8 cellular contexts compared by ENCODE assay signal in genomic region chr3:50345586-50345985, GRCh38. TPM values are rescaled to one million over a fixed set of nuclear protein-coding genes. Genes with fewer than 3 reads are reported as not detected.
DNase-seq lines count a peak whose midpoint lies in the region; ATAC-seq and TF ChIP-seq lines count a peak whose summit lies in the region.

TSS of gene ZMYND10 (minus strand) at chr3:50345732. CDS start at chr3:50345579, 153 bp downstream.

- no peak for ATAC-seq in HG03520 (IDR thresholded peaks at IDR 0.05; ENCODE audit: unreplicated experiment)
- no peak for ATAC-seq in GM18909 (IDR thresholded peaks at IDR 0.05; ENCODE audit: poor library complexity, unreplicated experiment)

- no peaks in the 10 kb centered on the region for H3K9me3 ChIP-seq in adrenal gland (replicated peaks in 1 of 3)
- no peaks in the 10 kb centered on the region for H3K9me3 ChIP-seq in hepatocyte (ENCODE audit: low read depth)
- H3K9me3 ChIP-seq in skeletal muscle tissue (ENCODE audit: control insufficient read depth in 3 of 3, low read length in 3 of 3), result no peaks in the 10 kb centered on the region

- H3K36me3 ChIP-seq in adrenal gland (replicated peaks in 1 of 2), result peaks cover 0 to 16% of the 10 kb centered on the region in 2 donors
- no peaks in the 10 kb centered on the region for H3K36me3 ChIP-seq in hepatocyte (replicated peaks; ENCODE audit: insufficient read depth, low read depth)
- H3K36me3 ChIP-seq in skeletal muscle tissue (ENCODE audit: control insufficient read depth in 3 of 3, insufficient read depth in 3 of 3, low read length in 3 of 3), result peaks cover 20 to 21% (median 20%) of the 10 kb centered on the region in 3 donors

- no peak for TF ChIP-seq POLR2A in adrenal gland (IDR thresholded peaks at IDR 0.05)

- peak within 1 kb of the TSS; percentile 33 to 54 (median 50) for H3K9ac ChIP-seq in skeletal muscle tissue (ENCODE audit: low read depth in 1 of 3, low read length in 3 of 3)

- H3K27ac ChIP-seq in adrenal gland (no peak within 1 kb of the TSS), hepatocyte (no peak within 1 kb of the TSS), skeletal muscle tissue (ENCODE audit: low read depth, low read length) (no peak within 1 kb of the TSS)

- H3K9me2 ChIP-seq in hepatocyte (replicated peaks; ENCODE audit: insufficient read depth), result no peaks in the 10 kb centered on the region

- H4K20me1 ChIP-seq in hepatocyte (ENCODE audit: insufficient read depth, poor library complexity, severe bottlenecking), result no peaks in the 10 kb centered on the region

- H3K4me2 ChIP-seq in hepatocyte, result peak within 1 kb of the TSS; percentile 98

- peak within 1 kb of the TSS; percentile 74 for H2AFZ ChIP-seq in hepatocyte

- intact Hi-C loops in adrenal gland (cut with DNase I), result loop anchor here in 1 of 2 donors (5.0 kb wide), 1 partner anchor 197 kb away; no protein-coding TSS in a partner anchor

- TF ChIP-seq CTCF in adrenal gland (IDR thresholded peaks at IDR 0.05) (no peak), hepatocyte (IDR thresholded peaks at IDR 0.05; ENCODE audit: poor library complexity) (no peak)

- peak; percentile 43 for DNase-seq in DMS79 treated with DMSO at 0.1 percent for 48 hours (lab: John Stamatoyannopoulos, UW)
- DNase-seq in DMS79 (lab: John Stamatoyannopoulos, UW), result no peak
- peak; percentile 69 for DNase-seq in T follicular helper cell (ENCODE audit: low read depth)
- DNase-seq in adrenal gland, result peak; percentile 51 to 78 (median 64)
- DNase-seq in hepatocyte (ENCODE audit: low spot score), result peak; percentile 66

- peaks cover 17 to 23% of the 10 kb centered on the region in 2 donors for H3K4me1 ChIP-seq in adrenal gland (replicated peaks in 1 of 2)
- peaks cover 24% of the 10 kb centered on the region for H3K4me1 ChIP-seq in hepatocyte (ENCODE audit: insufficient read depth)
- H3K4me1 ChIP-seq in skeletal muscle tissue (ENCODE audit: control insufficient read depth in 3 of 3, insufficient read depth in 3 of 3, low read length in 3 of 3), result peaks cover 43 to 54% (median 44%) of the 10 kb centered on the region in 3 donors

- H3K79me2 ChIP-seq in hepatocyte, result peaks cover 11% of the 10 kb centered on the region

- H3K27me3 ChIP-seq in adrenal gland, result no peaks in the 10 kb centered on the region
- peaks cover 14% of the 10 kb centered on the region for H3K27me3 ChIP-seq in hepatocyte
- H3K27me3 ChIP-seq in skeletal muscle tissue (ENCODE audit: control insufficient read depth in 3 of 3, insufficient read depth in 3 of 3, low read length in 3 of 3), result peaks cover 0 to 20% (median 0%) of the 10 kb centered on the region in 3 donors

- H3K4me3 ChIP-seq in adrenal gland (peak within 1 kb of the TSS in 1 of 4 donors; percentile 30), hepatocyte (peak within 1 kb of the TSS; percentile 38), skeletal muscle tissue (ENCODE audit: low read length in 3 of 3) (peak within 1 kb of the TSS; percentile 29 to 54 (median 52))

- WGBS in adrenal gland, 4 donors, result 2 to 8% (median 3%) methylated on average over 6 to 35 of the region's 35 CpGs
- WGBS in hepatocyte (ENCODE audit: low lambda C conversion rate, missing lambda C conversion rate), result 4% methylated on average over 34 of the region's 35 CpGs

RNA-seq across cellular contexts. Expression of gene ZMYND10, which starts in this region (rescaled TPM):
- total RNA-seq in adrenal gland (under 1 TPM in 5 of 8 donors, not detected in 3; 0.11 to 0.57 (median 0.34) TPM), hepatocyte (0.20 and 0.44 TPM in 2 replicates), skeletal muscle tissue (0.52 TPM)
- polyA plus RNA-seq in adrenal gland (1 to 10 TPM in 2 of 3 donors, not detected in 1; 1.2 to 1.9 TPM), hepatocyte (0.18 and 0.77 TPM in 2 replicates)

Comparison
In these comparisons a context has a peak if more than half of its experiments do, and no peak if none do; other contexts are left out.
1. Peak in DNase-seq, H3K4me3 ChIP-seq and H3K4me2 ChIP-seq in hepatocyte; RNA of the gene not detected or under 1 TPM.